27 cellular contexts compared by ENCODE assay signal in genomic region chr1:248015801-248016200, GRCh38. TPM values are rescaled to one million over a fixed set of nuclear protein-coding genes. Genes with fewer than 3 reads are reported as not detected.
DNase-seq lines count a peak whose midpoint lies in the region; ATAC-seq and TF ChIP-seq lines count a peak whose summit lies in the region.
"Had no signal": no experiment of that assay in that cellular context is flagged by ENCODE, and none has a peak within 500 bp of the region (broad histone marks: within the 10 kb centered on the region; RNA-seq: fewer than 3 reads in every experiment).

No MANE protein-coding gene starts in this region.

- H3K27me3 ChIP-seq in H7 (ENCODE audit: control insufficient read depth, insufficient read depth, low read length) (no peaks in the 10 kb centered on the region), left ventricle myocardium inferior (ENCODE audit: low read depth) (no peaks in the 10 kb centered on the region)
- H3K27me3 ChIP-seq: BE2C, BLaER1 had no signal

- H3K4me1 ChIP-seq in left ventricle myocardium inferior = no peaks in the 10 kb centered on the region
- H3K4me1 ChIP-seq: BE2C, BLaER1, Caco-2 had no signal

- H3K36me3 ChIP-seq in H7 (replicated peaks; ENCODE audit: control insufficient read depth, insufficient read depth, low read length) (no peaks in the 10 kb centered on the region), left ventricle myocardium inferior (no peaks in the 10 kb centered on the region)
- H3K36me3 ChIP-seq: BE2C, BLaER1 had no signal

- no peak for TF ChIP-seq CTCF in left ventricle myocardium inferior (IDR thresholded peaks at IDR 0.05; ENCODE audit: borderline replicate concordance)

- H3K27ac ChIP-seq in left ventricle myocardium inferior (replicated peaks) = no peak overlapping the region
- H3K27ac ChIP-seq: BLaER1 had no signal

- intact Hi-C loops in left ventricle myocardium inferior (cut with micrococcal nuclease) = no loop called here

- DNase-seq in globus pallidus (ENCODE audit: low spot score) (peak; percentile 17), midbrain (lab: John Stamatoyannopoulos, UW) (peak; percentile 40), putamen (ENCODE audit: low spot score) (peak; percentile 3), H7 (no peak), DMS114 treated with DMSO at 0.1 percent for 48 hours (lab: John Stamatoyannopoulos, UW; ENCODE audit: unreplicated experiment) (no peak), left ventricle myocardium inferior (no peak)
- DNase-seq: 8988T; ACHN; BE2C; C1 segment of cervical spinal cord; Caco-2; Calu3; CD4-positive, alpha-beta memory T cell; CD4-positive, CD25-positive, alpha-beta regulatory T cell; CD8-positive, alpha-beta memory T cell; DMS153; DMS53; DMS79; DND-41; EL; GDM1 had no signal

- ATAC-seq in GM21717 (IDR thresholded peaks at IDR 0.05; ENCODE audit: unreplicated experiment) = no peak
- ATAC-seq: GM12878 had no signal

- peaks cover 35% of the 10 kb centered on the region for H3K9me3 ChIP-seq in left ventricle myocardium inferior (replicated peaks)
- H3K9me3 ChIP-seq: BE2C, Caco-2 had no signal

- H3K4me3 ChIP-seq in H7 (ENCODE audit: insufficient read depth, low read depth, low read length) (no peak overlapping the region), left ventricle myocardium inferior (no peak overlapping the region)
- H3K4me3 ChIP-seq: BLaER1, GM12878 had no signal

RNA-seq across cellular contexts. Expression of gene OR2L5, which starts 2.3 kb away (rescaled TPM):
- not detected in 2 replicates for total RNA-seq in H7 (2014; rRNA removed; shearing (Covaris generic))
- total RNA-seq in left ventricle myocardium inferior = not detected
- total RNA-seq: A673; Caco-2; Calu3; CD4-positive, CD25-positive, alpha-beta regulatory T cell; CD8-positive, alpha-beta memory T cell; Daoy; G401; GM12878 had no signal

RNA-seq across cellular contexts. Expression of gene OR2L2, which starts 14.1 kb away (rescaled TPM):
- total RNA-seq in H7 (2014; rRNA removed; shearing (Covaris generic)) = not detected in 2 replicates
- not detected for total RNA-seq in left ventricle myocardium inferior
- total RNA-seq: A673; CD8-positive, alpha-beta memory T cell; G401 had no signal

RNA-seq across cellular contexts. Expression of gene OR2L3, which starts 30.8 kb away (rescaled TPM):
- total RNA-seq in H7 (2014; rRNA removed; shearing (Covaris generic)) = not detected in 2 replicates
- not detected for total RNA-seq in left ventricle myocardium inferior
- total RNA-seq: A673; Caco-2; Calu3; CD4-positive, CD25-positive, alpha-beta regulatory T cell; CD8-positive, alpha-beta memory T cell; Daoy; G401; GM12878 had no signal

RNA-seq across cellular contexts. Expression of gene OR2AK2, which starts 50.8 kb away (rescaled TPM):
- not detected in 2 replicates for total RNA-seq in H7 (2014; rRNA removed; shearing (Covaris generic))
- total RNA-seq in left ventricle myocardium inferior = not detected
- total RNA-seq: A673; Caco-2; Calu3; CD4-positive, CD25-positive, alpha-beta regulatory T cell; CD8-positive, alpha-beta memory T cell; Daoy; G401 had no signal

Comparison
In these comparisons a context has a peak if more than half of its experiments do, and no peak if none do; other contexts are left out.
1. DNase-seq: peak in globus pallidus (single experiment), midbrain (single experiment) and putamen (single experiment); none in H7 (single experiment), DMS114 treated with DMSO at 0.1 percent for 48 hours (single experiment) and left ventricle myocardium inferior (single experiment).